Comparison of ENCODE assay signal across 8 cellular contexts in genomic region chrX:15815779-15816452, GRCh38. TPM values are rescaled to one million over a fixed set of nuclear protein-coding genes. Genes with fewer than 3 reads are reported as not detected.
DNase-seq lines count a peak whose midpoint lies in the region; ATAC-seq, FAIRE-seq and TF ChIP-seq lines count a peak whose summit lies in the region.

No MANE protein-coding gene starts in this region.

- H3K4me1 ChIP-seq in SK-N-SH (ENCODE audit: control insufficient read depth in 1 of 2, insufficient read depth in 2 of 2, low read depth in 1 of 2, low read length in 1 of 2), result no peaks in the 10 kb centered on the region; a peak in 2 of 4 replicates
- peaks cover 0 to 3% (median 0%) of the 10 kb centered on the region in 3 donors for H3K4me1 ChIP-seq in pancreas

- H3K4me2 ChIP-seq in SK-N-SH, result no peak overlapping the region

- H3K9ac ChIP-seq in SK-N-SH, result no peak overlapping the region

- TF ChIP-seq RAD21 in SK-N-SH (IDR thresholded peaks at IDR 0.05; ENCODE audit: low read length), result peak; percentile 61

- CTCF ChIA-PET in SK-N-SH (lab: Yijun Ruan, JAX), result interaction anchor here (0.7 to 2.7 kb wide), 12 partner anchors 8 to 629 kb away, joined by 3 to 11 read pairs (median 4); partner anchors contain the start of genes AP1S2 and CA5B

- no peaks in the 10 kb centered on the region for H3K79me2 ChIP-seq in SK-N-SH (ENCODE audit: insufficient read depth)

- no peaks in the 10 kb centered on the region for H4K20me1 ChIP-seq in SK-N-SH (ENCODE audit: insufficient read depth)

- H3K27me3 ChIP-seq in SK-N-SH (ENCODE audit: insufficient read depth) (no peaks in the 10 kb centered on the region), pancreas (no peaks in the 10 kb centered on the region)

- H3F3A ChIP-seq in SK-N-SH (replicated peaks; ENCODE audit: insufficient read depth), result no peaks in the 10 kb centered on the region

- H3K4me3 ChIP-seq in SK-N-SH (ENCODE audit: low read depth in 2 of 2, low read length in 1 of 2) (no peak overlapping the region), epithelial cell of esophagus (ENCODE audit: low read length) (no peak overlapping the region), pancreas (no peak overlapping the region)

- TF ChIP-seq CTCF in GM13976 (IDR thresholded peaks at IDR 0.05; ENCODE audit: borderline replicate concordance, control extremely low read depth, extremely low read depth, insufficient read depth, missing control alignments) (peak; percentile 18), SK-N-SH (IDR thresholded peaks at IDR 0.05) (peak; percentile 42), epithelial cell of esophagus (IDR thresholded peaks at IDR 0.05; ENCODE audit: insufficient read depth, low read depth, low read length, missing control alignments) (peak; percentile 50), pancreas (IDR thresholded peaks at IDR 0.05) (no peak)

- H3K27ac ChIP-seq in SK-N-SH (ENCODE audit: low read depth in 2 of 2, low read length in 1 of 2) (no peak overlapping the region; a peak in 1 of 4 replicates), pancreas (no peak overlapping the region)

- H3K9me3 ChIP-seq in SK-N-SH (no peaks in the 10 kb centered on the region), pancreas (no peaks in the 10 kb centered on the region)

- DNase-seq in AG08395 (ENCODE audit: low spot score), result peak; percentile 45
- DNase-seq in GM13976 (ENCODE audit: low spot score), result peak; percentile 51
- DNase-seq in SK-N-SH, result peak; percentile 59
- peak; percentile 25 for DNase-seq in epithelial cell of esophagus (ENCODE audit: low read depth)
- DNase-seq in pancreas, result no peak
- DNase-seq in ureter (ENCODE audit: low spot score), result no peak
- DNase-seq in effector CD8-positive, alpha-beta T cell (lab: John Stamatoyannopoulos, UW), result no peak

- intact Hi-C loops in pancreas (cut with DNase I), result no loop called here

- WGBS in SK-N-SH (ENCODE audit: low lambda C conversion rate), result 72% methylated on average over 10 of the region's 10 CpGs
- WGBS in pancreas, 2 donors, result 74 to 83% methylated on average over 10 of the region's 10 CpGs

- ATAC-seq in HG02981 (IDR thresholded peaks at IDR 0.05; ENCODE audit: unreplicated experiment) (peak; percentile 69), pancreas (peak in 3 of 4 donors; percentile 66 to 73 (median 68))

- in situ Hi-C loops in GM13976 (cut with MboI; ENCODE audit: low sequenced_read_pairs, unreplicated experiment), result no loop called here

- no peaks in the 10 kb centered on the region for H3K9me2 ChIP-seq in SK-N-SH

- TF ChIP-seq EP300 in SK-N-SH (IDR thresholded peaks at IDR 0.05; ENCODE audit: borderline replicate concordance in 1 of 2, low read depth in 1 of 2, low read length in 1 of 2), result no peak

- POLR2A ChIA-PET in SK-N-SH (lab: Yijun Ruan, JAX), result interaction anchor here (0.5 kb wide), 1 partner anchor 99 kb away, joined by 3 read pairs; no protein-coding TSS in a partner anchor

- peaks cover 54 to 64% of the 10 kb centered on the region in 2 experiments for H3K36me3 ChIP-seq in SK-N-SH (replicated peaks in 1 of 2; ENCODE audit: control insufficient read depth in 1 of 2, insufficient read depth in 2 of 2, low read length in 1 of 2)
- H3K36me3 ChIP-seq in pancreas, result peaks cover 0 to 35% (median 0%) of the 10 kb centered on the region in 3 donors

- no peak for FAIRE-seq in pancreas (lab: Jason Lieb, UNC)

- H2AFZ ChIP-seq in SK-N-SH (ENCODE audit: low read depth), result no peak overlapping the region

TF ChIP-seq in SK-N-SH, 30 proteins besides CTCF, POLR2A, EP300 and RAD21:
- TF ChIP-seq MEF2A (IDR thresholded peaks at IDR 0.05; ENCODE audit: borderline replicate concordance, low read depth) (no peak), SMC3 (IDR thresholded peaks at IDR 0.05; ENCODE audit: low read depth, low read length) (peak; percentile 40), TCF12 (IDR thresholded peaks at IDR 0.05) (no peak), EZH2phosphoT487 (IDR thresholded peaks at IDR 0.05; ENCODE audit: borderline replicate concordance, low read depth) (no peak)

RNA-seq across cellular contexts. Expression of gene ZRSR2, which starts 25.6 kb away (rescaled TPM):
- polyA plus RNA-seq in SK-N-SH (2012; rRNA removed) (14.3 and 18.7 TPM in 2 replicates), pancreas (10 to 100 TPM; 15.2 to 33.1 TPM)
- 14.5 and 19.3 TPM in 2 replicates for polyA plus RNA-seq in SK-N-SH (2012; cell fraction: cytosol; rRNA removed)
- polyA plus RNA-seq in SK-N-SH (2012; cell fraction: nucleus; rRNA removed), result 28.0 and 48.1 TPM in 2 replicates
- total RNA-seq in pancreas (1 to 10 TPM; 3.0 to 7.1 (median 4.8) TPM), ureter (15.5 TPM)

RNA-seq across cellular contexts. Expression of gene AP1S2, which starts 38.7 kb away (rescaled TPM):
- polyA plus RNA-seq in SK-N-SH (2012; rRNA removed) (17.7 and 21.2 TPM in 2 replicates), pancreas (1 to 10 TPM; 4.0 to 8.3 TPM)
- 33.6 and 47.0 TPM in 2 replicates for polyA plus RNA-seq in SK-N-SH (2012; cell fraction: cytosol; rRNA removed)
- 5.7 and 15.1 TPM in 2 replicates for polyA plus RNA-seq in SK-N-SH (2012; cell fraction: nucleus; rRNA removed)
- total RNA-seq in pancreas (10 to 100 TPM in 2 of 6 donors, 1 to 10 TPM in 4; 4.8 to 17.5 (median 6.8) TPM), ureter (12.6 TPM)

Comparison
In these comparisons a context has a peak if more than half of its experiments do, and no peak if none do; other contexts are left out.
1. DNase-seq: peak in AG08395 (single experiment), GM13976 (single experiment), SK-N-SH (single experiment) and epithelial cell of esophagus (single experiment); none in pancreas (0 of 6), ureter (single experiment) and effector CD8-positive, alpha-beta T cell (single experiment).
2. CTCF ChIP-seq: peak in GM13976 (single experiment), SK-N-SH (single experiment) and epithelial cell of esophagus (single experiment); none in pancreas (0 of 4).